Comparison of ENCODE assay signal across 1 cellular context in genomic region chr11:119663279-119663678, GRCh38.
TF ChIP-seq lines count a peak whose summit lies in the region.

No MANE protein-coding gene starts in this region.

TF ChIP-seq in HepG2, 621 proteins besides CTCF, POLR2A, EP300 and RAD21 (continued from another document):
- TF ChIP-seq SOX5 (CRISPR knock-in tag; IDR thresholded peaks at IDR 0.05; ENCODE audit: borderline replicate concordance) (peak; percentile 62; the same call in 1 of the 2 replicates), ZNF850 (CRISPR knock-in tag; conservative IDR thresholded peaks at IDR 0.05) (no peak), ZNF713 (CRISPR knock-in tag; IDR thresholded peaks at IDR 0.05) (no peak), SNAPC4 (CRISPR knock-in tag; IDR thresholded peaks at IDR 0.05) (no peak), ZNF281 (CRISPR knock-in tag; IDR thresholded peaks at IDR 0.05; ENCODE audit: borderline replicate concordance) (peak; percentile 58; the same call in 1 of the 2 replicates), CEBPB (IDR thresholded peaks at IDR 0.05; ENCODE audit: borderline replicate concordance, low read depth, low read length) (no peak), SOX13 (IDR thresholded peaks at IDR 0.05) (peak; percentile 64; the same call in 1 of the 2 replicates), SOX13 (CRISPR knock-in tag; conservative IDR thresholded peaks at IDR 0.05 in 1 of 2, IDR thresholded peaks at IDR 0.05 in 1 of 2) (peak in 1 of 2 experiments; percentile 94; a peak in 2 of 4 replicates), RFX3 (CRISPR knock-in tag; IDR thresholded peaks at IDR 0.05) (no peak), ZC3H13 (CRISPR knock-in tag; IDR thresholded peaks at IDR 0.05) (no peak), THAP8 (CRISPR knock-in tag; IDR thresholded peaks at IDR 0.05; ENCODE audit: borderline replicate concordance) (no peak), ZNF598 (CRISPR knock-in tag; IDR thresholded peaks at IDR 0.05; ENCODE audit: borderline replicate concordance) (peak; percentile 7; the same call in 1 of the 2 replicates), ARID5B (CRISPR knock-in tag; IDR thresholded peaks at IDR 0.05) (no peak), KDM4B (CRISPR knock-in tag; IDR thresholded peaks at IDR 0.05) (no peak), SKI (IDR thresholded peaks at IDR 0.05; ENCODE audit: partially characterized antibody) (no peak), SIN3B (IDR thresholded peaks at IDR 0.05; ENCODE audit: low read length) (no peak), ZNF263 (CRISPR knock-in tag; IDR thresholded peaks at IDR 0.05) (0 out of 2 replicates have a peak, but pooled peaks have one; percentile 41), MYNN (CRISPR knock-in tag; IDR thresholded peaks at IDR 0.05; ENCODE audit: low read depth) (no peak), POLR2AphosphoS5 (IDR thresholded peaks at IDR 0.05; ENCODE audit: low read depth, low read length) (no peak), NR3C1 (CRISPR knock-in tag; IDR thresholded peaks at IDR 0.05) (no peak), ZFP1 (CRISPR knock-in tag; IDR thresholded peaks at IDR 0.05) (no peak), PATZ1 (CRISPR knock-in tag; IDR thresholded peaks at IDR 0.05) (peak; percentile 39; the same call in 1 of the 2 replicates), ZNF660 (CRISPR knock-in tag; IDR thresholded peaks at IDR 0.05; ENCODE audit: borderline replicate concordance, low read depth) (no peak), ZNF20 (CRISPR knock-in tag; IDR thresholded peaks at IDR 0.05) (no peak), ZNF317 (CRISPR knock-in tag; IDR thresholded peaks at IDR 0.05) (no peak)
TF ChIP-seq in HepG2: peak in this region for 6.
